ENCODE assay signal across 1 cellular context in the genomic region with DNA sequence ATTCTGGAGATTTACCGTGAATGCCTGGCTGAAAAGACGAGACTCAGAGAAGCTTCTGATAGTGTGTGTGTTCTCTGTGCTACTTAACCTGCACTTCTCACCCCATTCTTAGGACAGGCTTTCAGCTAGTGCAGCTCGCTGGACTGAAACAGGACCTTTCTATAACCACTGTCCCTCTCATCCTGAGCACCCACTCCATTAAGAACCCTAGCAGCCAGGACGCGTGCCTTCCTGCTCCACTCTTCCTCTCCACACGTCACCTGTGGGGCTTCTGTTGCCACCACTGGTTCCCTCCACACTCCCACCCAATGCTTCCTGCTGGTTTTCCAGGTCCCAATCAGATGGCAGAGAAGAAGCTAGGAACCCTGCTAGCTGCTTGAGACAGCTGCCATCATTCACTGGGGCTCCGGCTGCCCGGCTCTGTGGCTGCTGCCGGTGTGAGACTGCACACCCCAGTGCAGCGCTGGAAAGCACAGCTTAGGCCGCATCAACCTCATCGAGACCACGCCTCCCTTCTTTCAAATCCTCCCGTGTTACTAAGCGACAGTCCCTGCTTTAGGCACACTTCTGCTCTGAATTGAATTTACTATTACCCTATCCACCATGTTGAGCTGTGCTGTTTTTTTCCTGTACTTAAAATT.
TF ChIP-seq lines count a peak whose summit lies in the region.

No MANE protein-coding gene starts in this region.

TF ChIP-seq in HepG2, 621 proteins besides CTCF, POLR2A, EP300 and RAD21 (continued from another document):
- TF ChIP-seq NFE2 (CRISPR knock-in tag; IDR thresholded peaks at IDR 0.05) (no peak), ZNF138 (CRISPR knock-in tag; IDR thresholded peaks at IDR 0.05; ENCODE audit: low read depth) (no peak), MYC (CRISPR knock-in tag; IDR thresholded peaks at IDR 0.05; ENCODE audit: borderline replicate concordance) (no peak), ATM (IDR thresholded peaks at IDR 0.05; ENCODE audit: borderline replicate concordance) (no peak), DMAP1 (CRISPR knock-in tag; IDR thresholded peaks at IDR 0.05) (no peak), NFIB (CRISPR knock-in tag; IDR thresholded peaks at IDR 0.05; ENCODE audit: borderline replicate concordance) (no peak), TBX2 (CRISPR knock-in tag; IDR thresholded peaks at IDR 0.05; ENCODE audit: borderline replicate concordance) (no peak), FOXO1 (CRISPR knock-in tag; IDR thresholded peaks at IDR 0.05) (no peak), ZNF770 (CRISPR knock-in tag; IDR thresholded peaks at IDR 0.05) (no peak), MLXIP (CRISPR knock-in tag; IDR thresholded peaks at IDR 0.05; ENCODE audit: borderline replicate concordance) (no peak), ZNF317 (CRISPR knock-in tag; IDR thresholded peaks at IDR 0.05) (no peak), ZNF589 (CRISPR knock-in tag; conservative IDR thresholded peaks at IDR 0.05) (no peak)
- TF ChIP-seq, protein P1, sequence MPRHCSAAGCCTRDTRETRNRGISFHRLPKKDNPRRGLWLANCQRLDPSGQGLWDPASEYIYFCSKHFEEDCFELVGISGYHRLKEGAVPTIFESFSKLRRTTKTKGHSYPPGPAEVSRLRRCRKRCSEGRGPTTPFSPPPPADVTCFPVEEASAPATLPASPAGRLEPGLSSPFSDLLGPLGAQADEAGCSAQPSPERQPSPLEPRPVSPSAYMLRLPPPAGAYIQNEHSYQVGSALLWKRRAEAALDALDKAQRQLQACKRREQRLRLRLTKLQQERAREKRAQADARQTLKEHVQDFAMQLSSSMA (CRISPR knock-in tag; IDR thresholded peaks at IDR 0.05): no peak
- TF ChIP-seq, protein P2, sequence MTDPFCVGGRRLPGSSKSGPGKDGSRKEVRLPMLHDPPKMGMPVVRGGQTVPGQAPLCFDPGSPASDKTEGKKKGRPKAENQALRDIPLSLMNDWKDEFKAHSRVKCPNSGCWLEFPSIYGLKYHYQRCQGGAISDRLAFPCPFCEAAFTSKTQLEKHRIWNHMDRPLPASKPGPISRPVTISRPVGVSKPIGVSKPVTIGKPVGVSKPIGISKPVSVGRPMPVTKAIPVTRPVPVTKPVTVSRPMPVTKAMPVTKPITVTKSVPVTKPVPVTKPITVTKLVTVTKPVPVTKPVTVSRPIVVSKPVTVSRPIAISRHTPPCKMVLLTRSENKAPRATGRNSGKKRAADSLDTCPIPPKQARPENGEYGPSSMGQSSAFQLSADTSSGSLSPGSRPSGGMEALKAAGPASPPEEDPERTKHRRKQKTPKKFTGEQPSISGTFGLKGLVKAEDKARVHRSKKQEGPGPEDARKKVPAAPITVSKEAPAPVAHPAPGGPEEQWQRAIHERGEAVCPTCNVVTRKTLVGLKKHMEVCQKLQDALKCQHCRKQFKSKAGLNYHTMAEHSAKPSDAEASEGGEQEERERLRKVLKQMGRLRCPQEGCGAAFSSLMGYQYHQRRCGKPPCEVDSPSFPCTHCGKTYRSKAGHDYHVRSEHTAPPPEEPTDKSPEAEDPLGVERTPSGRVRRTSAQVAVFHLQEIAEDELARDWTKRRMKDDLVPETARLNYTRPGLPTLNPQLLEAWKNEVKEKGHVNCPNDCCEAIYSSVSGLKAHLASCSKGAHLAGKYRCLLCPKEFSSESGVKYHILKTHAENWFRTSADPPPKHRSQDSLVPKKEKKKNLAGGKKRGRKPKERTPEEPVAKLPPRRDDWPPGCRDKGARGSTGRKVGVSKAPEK (CRISPR knock-in tag; IDR thresholded peaks at IDR 0.05; ENCODE audit: borderline replicate concordance): no peak
- TF ChIP-seq, protein P3, sequence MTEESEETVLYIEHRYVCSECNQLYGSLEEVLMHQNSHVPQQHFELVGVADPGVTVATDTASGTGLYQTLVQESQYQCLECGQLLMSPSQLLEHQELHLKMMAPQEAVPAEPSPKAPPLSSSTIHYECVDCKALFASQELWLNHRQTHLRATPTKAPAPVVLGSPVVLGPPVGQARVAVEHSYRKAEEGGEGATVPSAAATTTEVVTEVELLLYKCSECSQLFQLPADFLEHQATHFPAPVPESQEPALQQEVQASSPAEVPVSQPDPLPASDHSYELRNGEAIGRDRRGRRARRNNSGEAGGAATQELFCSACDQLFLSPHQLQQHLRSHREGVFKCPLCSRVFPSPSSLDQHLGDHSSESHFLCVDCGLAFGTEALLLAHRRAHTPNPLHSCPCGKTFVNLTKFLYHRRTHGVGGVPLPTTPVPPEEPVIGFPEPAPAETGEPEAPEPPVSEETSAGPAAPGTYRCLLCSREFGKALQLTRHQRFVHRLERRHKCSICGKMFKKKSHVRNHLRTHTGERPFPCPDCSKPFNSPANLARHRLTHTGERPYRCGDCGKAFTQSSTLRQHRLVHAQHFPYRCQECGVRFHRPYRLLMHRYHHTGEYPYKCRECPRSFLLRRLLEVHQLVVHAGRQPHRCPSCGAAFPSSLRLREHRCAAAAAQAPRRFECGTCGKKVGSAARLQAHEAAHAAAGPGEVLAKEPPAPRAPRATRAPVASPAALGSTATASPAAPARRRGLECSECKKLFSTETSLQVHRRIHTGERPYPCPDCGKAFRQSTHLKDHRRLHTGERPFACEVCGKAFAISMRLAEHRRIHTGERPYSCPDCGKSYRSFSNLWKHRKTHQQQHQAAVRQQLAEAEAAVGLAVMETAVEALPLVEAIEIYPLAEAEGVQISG (CRISPR knock-in tag; IDR thresholded peaks at IDR 0.05): no peak
